ENCODE assay signal across 9 cellular contexts in genomic region chr3:171284308-171285075, GRCh38.
A peak's percentile ranks its signal among the peaks of the same experiment; 100 is the strongest.
DNase-seq lines count a peak whose midpoint lies in the region; ATAC-seq and TF ChIP-seq lines count a peak whose summit lies in the region.
"Had no signal": no experiment of that assay in that cellular context is flagged by ENCODE, and none has a peak within 500 bp of the region (broad histone marks: within the 10 kb centered on the region; RNA-seq: fewer than 3 reads in every experiment).

No MANE protein-coding gene starts in this region.

- H3K36me3 Mint-ChIP-seq in glutamatergic neuron (ENCODE audit: unreplicated experiment) = no peaks in the 10 kb centered on the region

- in situ Hi-C loops in GM23248 (cut with MboI) = no loop called here

- TF ChIP-seq EP300 in ovary (IDR thresholded peaks at IDR 0.05) = no peak

- H3K4me2 ChIP-seq in GM23248 (ENCODE audit: unreplicated experiment) (peak overlapping the region; percentile 85), OCI-LY3 (ENCODE audit: low read length) (peak overlapping the region; percentile 83)

- H4K20me1 ChIP-seq in GM23248 (ENCODE audit: insufficient read depth) (no peaks in the 10 kb centered on the region), OCI-LY3 (ENCODE audit: insufficient read depth, low read length) (no peaks in the 10 kb centered on the region)

- no peak for TF ChIP-seq CTCF in GM12865 (IDR thresholded peaks at IDR 0.05; ENCODE audit: insufficient read depth, low read depth, low read length, missing control alignments)
- no peak for TF ChIP-seq CTCF in OCI-LY3 (IDR thresholded peaks at IDR 0.05; ENCODE audit: low read depth, low read length)
- TF ChIP-seq CTCF in esophagus squamous epithelium (IDR thresholded peaks at IDR 0.05) = no peak
- no peak for TF ChIP-seq CTCF in ovary (IDR thresholded peaks at IDR 0.05)
- no peak for TF ChIP-seq CTCF in glutamatergic neuron (IDR thresholded peaks at IDR 0.05; ENCODE audit: partially characterized antibody, unreplicated experiment)

- H3K27ac Mint-ChIP-seq in glutamatergic neuron (ENCODE audit: unreplicated experiment) = no peak overlapping the region

- peaks cover 37% of the 10 kb centered on the region for H3K4me1 ChIP-seq in GM23248 (ENCODE audit: insufficient read depth)
- H3K4me1 ChIP-seq in OCI-LY3 (ENCODE audit: low read length) = peaks cover 67% of the 10 kb centered on the region
- peaks cover 0 to 52% (median 12%) of the 10 kb centered on the region in 3 donors for H3K4me1 ChIP-seq in esophagus squamous epithelium
- H3K4me1 ChIP-seq in skeletal muscle tissue (ENCODE audit: control insufficient read depth in 3 of 3, insufficient read depth in 3 of 3, low read length in 3 of 3) = peaks cover 27 to 45% (median 42%) of the 10 kb centered on the region in 3 donors
- peaks cover 2% of the 10 kb centered on the region for H3K4me1 ChIP-seq in ovary (ENCODE audit: insufficient read depth)

- no peaks in the 10 kb centered on the region for H3K4me1 Mint-ChIP-seq in glutamatergic neuron (ENCODE audit: low read depth, unreplicated experiment)

- WGBS in GM23248 (ENCODE audit: low coverage in 1 of 2, low lambda C conversion rate in 2 of 2, missing lambda C conversion rate in 2 of 2), 2 experiments = 1 to 2% methylated on average over 5 of the region's 5 CpGs
- WGBS in esophagus squamous epithelium, 2 donors = 45 to 53% methylated on average over 5 of the region's 5 CpGs
- WGBS in ovary, 3 donors = 38 to 50% (median 39%) methylated on average over 5 of the region's 5 CpGs

- peak; percentile 86 for DNase-seq in GM12865 (ENCODE audit: low read depth)
- DNase-seq in GM23248 = peak; percentile 98
- no peak for DNase-seq in esophagus squamous epithelium (lab: John Stamatoyannopoulos, UW)
- no peak for DNase-seq in ovary
- no peak for DNase-seq in glutamatergic neuron

- H3K27me3 Mint-ChIP-seq in glutamatergic neuron (ENCODE audit: unreplicated experiment) = no peaks in the 10 kb centered on the region

- H3K9ac ChIP-seq in GM23248 (peak overlapping the region; percentile 79), OCI-LY3 (ENCODE audit: low read length) (peak overlapping the region; percentile 90), skeletal muscle tissue (ENCODE audit: low read depth in 1 of 3, low read length in 3 of 3) (peak overlapping the region; percentile 45 to 60 (median 59))

- H3F3A ChIP-seq in GM23248 (ENCODE audit: insufficient read depth) = peaks cover 20% of the 10 kb centered on the region

- H3K9me3 ChIP-seq in GM23248 (ENCODE audit: low read depth) (no peaks in the 10 kb centered on the region), OCI-LY3 (ENCODE audit: insufficient read depth, low read length) (no peaks in the 10 kb centered on the region), esophagus squamous epithelium (no peaks in the 10 kb centered on the region), skeletal muscle tissue (ENCODE audit: control insufficient read depth in 3 of 3, low read length in 3 of 3) (no peaks in the 10 kb centered on the region), ovary (no peaks in the 10 kb centered on the region)

- H3K27me3 ChIP-seq in GM23248 (replicated peaks; ENCODE audit: insufficient read depth) (no peaks in the 10 kb centered on the region), OCI-LY3 (ENCODE audit: low read depth, low read length) (no peaks in the 10 kb centered on the region), esophagus squamous epithelium (no peaks in the 10 kb centered on the region), skeletal muscle tissue (ENCODE audit: control insufficient read depth in 3 of 3, insufficient read depth in 3 of 3, low read length in 3 of 3) (no peaks in the 10 kb centered on the region), ovary (no peaks in the 10 kb centered on the region)

- intact Hi-C loops in esophagus squamous epithelium (cut with DNase I) = no loop called here
- intact Hi-C loops in ovary (cut with DNase I) = no loop called here

- peak overlapping the region; percentile 98 for H3K27ac ChIP-seq in GM23248
- H3K27ac ChIP-seq in OCI-LY3 (ENCODE audit: low read length) = peak overlapping the region; percentile 98
- H3K27ac ChIP-seq in esophagus squamous epithelium = peak overlapping the region in 3 of 4 donors; percentile 55 to 82 (median 78)
- peak overlapping the region; percentile 93 for H3K27ac ChIP-seq in skeletal muscle tissue (ENCODE audit: low read depth, low read length)
- H3K27ac ChIP-seq in ovary = no peak overlapping the region

- no peaks in the 10 kb centered on the region for H3K36me3 ChIP-seq in GM23248 (ENCODE audit: low read depth)
- no peaks in the 10 kb centered on the region for H3K36me3 ChIP-seq in OCI-LY3 (replicated peaks; ENCODE audit: low read depth, low read length)
- no peaks in the 10 kb centered on the region for H3K36me3 ChIP-seq in esophagus squamous epithelium
- no peaks in the 10 kb centered on the region for H3K36me3 ChIP-seq in skeletal muscle tissue (ENCODE audit: control insufficient read depth in 3 of 3, insufficient read depth in 3 of 3, low read length in 3 of 3)
- no peaks in the 10 kb centered on the region for H3K36me3 ChIP-seq in ovary

- TF ChIP-seq POLR2A in esophagus squamous epithelium (IDR thresholded peaks at IDR 0.05) (no peak), ovary (IDR thresholded peaks at IDR 0.05) (no peak)

- H3K4me3 Mint-ChIP-seq in glutamatergic neuron (ENCODE audit: unreplicated experiment) = no peak overlapping the region

- H3K9me3 Mint-ChIP-seq in glutamatergic neuron (ENCODE audit: unreplicated experiment) = no peaks in the 10 kb centered on the region

- H2AFZ ChIP-seq in GM23248 (peak overlapping the region; percentile 33), OCI-LY3 (ENCODE audit: low read depth, low read length) (no peak overlapping the region)

- ATAC-seq in HG03342 (IDR thresholded peaks at IDR 0.05; ENCODE audit: unreplicated experiment) = no peak

- H3K79me2 ChIP-seq in GM23248 (ENCODE audit: insufficient read depth) (no peaks in the 10 kb centered on the region), OCI-LY3 (ENCODE audit: low read length) (peaks cover 51% of the 10 kb centered on the region)

- H3K9me2 ChIP-seq in GM23248 (ENCODE audit: insufficient read depth) = no peaks in the 10 kb centered on the region

- peak overlapping the region; percentile 51 for H3K4me3 ChIP-seq in GM12865 (ENCODE audit: low read depth, low read length)
- H3K4me3 ChIP-seq in GM23248 = peak overlapping the region; percentile 61
- H3K4me3 ChIP-seq in OCI-LY3 (ENCODE audit: low read length) = peak overlapping the region; percentile 56
- no peak overlapping the region for H3K4me3 ChIP-seq in esophagus squamous epithelium
- no peak overlapping the region for H3K4me3 ChIP-seq in skeletal muscle tissue (ENCODE audit: low read length in 3 of 3)
- no peak overlapping the region for H3K4me3 ChIP-seq in ovary
- H3K4me3 ChIP-seq: skin epidermis had no signal

Comparison
In these comparisons a context has a peak if more than half of its experiments do, and no peak if none do; other contexts are left out.
1. DNase-seq: peak in GM12865 (single experiment) and GM23248 (single experiment); none in esophagus squamous epithelium (single experiment), ovary (0 of 5) and glutamatergic neuron (single experiment).
2. H3K4me3 ChIP-seq: peak in GM12865 (single experiment), GM23248 (single experiment) and OCI-LY3 (single experiment); none in esophagus squamous epithelium (0 of 4), skeletal muscle tissue (0 of 3) and ovary (single experiment).
3. H3K27ac ChIP-seq: peak in GM23248 (single experiment), OCI-LY3 (single experiment), esophagus squamous epithelium (3 of 4) and skeletal muscle tissue (single experiment); none in ovary (0 of 2).
4. Peak in every context shown above with its lines, with median percentiles within 50 percentile points of each other: H3K9ac ChIP-seq.